Comparison of ENCODE assay signal across 9 cellular contexts in the genomic region with DNA sequence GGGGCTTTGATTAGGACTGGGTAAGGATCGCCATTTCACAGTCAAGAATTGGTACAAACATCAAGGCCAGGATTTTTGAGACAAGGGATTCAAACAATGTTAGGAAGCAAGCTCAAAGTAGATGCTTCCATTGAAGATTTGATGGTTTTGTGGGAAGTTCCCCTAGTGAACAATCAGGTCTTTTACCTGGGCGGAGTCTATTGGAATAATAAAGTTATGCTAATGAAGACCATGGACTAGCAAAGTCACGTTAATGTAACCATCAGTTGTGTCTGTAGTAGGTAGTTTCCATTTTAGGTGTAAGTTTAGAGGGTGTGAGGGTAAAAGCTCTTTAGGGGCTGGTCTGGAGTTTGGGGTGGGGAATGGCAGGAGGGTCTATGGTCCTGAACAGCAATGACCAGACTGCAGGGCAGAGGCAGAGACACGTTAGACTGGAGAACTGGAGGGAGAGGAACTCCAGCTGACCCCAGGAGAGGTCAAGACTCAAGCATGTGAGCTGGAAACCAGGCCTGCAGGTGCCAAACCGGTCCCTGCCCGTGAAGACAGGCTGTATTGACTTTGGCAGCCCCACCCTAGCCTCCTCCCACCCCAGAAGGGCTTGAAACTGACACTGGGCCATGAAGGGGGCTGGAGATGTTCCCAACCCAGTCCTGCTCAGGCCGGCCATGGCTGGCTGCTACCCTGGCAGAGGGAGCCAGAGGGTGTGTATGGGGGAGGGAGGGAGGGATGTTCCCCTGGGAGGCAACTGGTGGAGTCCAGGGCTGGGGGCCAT. TPM values are rescaled to one million over a fixed set of nuclear protein-coding genes. Genes with fewer than 3 reads are reported as not detected.
DNase-seq lines count a peak whose midpoint lies in the region; ATAC-seq and TF ChIP-seq lines count a peak whose summit lies in the region.
"Had no signal": no experiment of that assay in that cellular context is flagged by ENCODE, and none has a peak within 500 bp of the region (broad histone marks: within the 10 kb centered on the region; RNA-seq: fewer than 3 reads in every experiment).

No MANE protein-coding gene starts in this region.

- H3K36me3 Mint-ChIP-seq in mesothelial cell of epicardium: no peaks in the 10 kb centered on the region
- no peaks in the 10 kb centered on the region for H3K36me3 Mint-ChIP-seq in CD8-positive, alpha-beta T cell

- H3K27me3 Mint-ChIP-seq in mesothelial cell of epicardium (ENCODE audit: low read depth): no peaks in the 10 kb centered on the region
- peaks cover 4% of the 10 kb centered on the region for H3K27me3 Mint-ChIP-seq in CD8-positive, alpha-beta T cell (ENCODE audit: low read depth)

- TF ChIP-seq CTCF in 22Rv1 (IDR thresholded peaks at IDR 0.05) (no peak), HEK293 (tag by site-specific recombination; IDR thresholded peaks at IDR 0.05) (no peak), mesothelial cell of epicardium (IDR thresholded peaks at IDR 0.05; ENCODE audit: unreplicated experiment) (no peak)
- no peak for TF ChIP-seq CTCF in CD8-positive, alpha-beta T cell (IDR thresholded peaks at IDR 0.05)

- POLR2A ChIA-PET in HEK293 (lab: Yijun Ruan, JAX): no interaction called here
- POLR2A ChIA-PET in CD8-positive, alpha-beta T cell (lab: Charles Lee): no interaction called here

- ATAC-seq in CD8-positive, alpha-beta T cell: no peak

- no peaks in the 10 kb centered on the region for H3K9me3 ChIP-seq in HEK293 (ENCODE audit: control insufficient read depth, insufficient read depth, low read depth, low read length)
- H3K9me3 ChIP-seq in CD8-positive, alpha-beta T cell (ENCODE audit: low read length): no peaks in the 10 kb centered on the region

- DNase-seq in mesothelial cell of epicardium (ENCODE audit: low spot score in 2 of 2, unreplicated experiment in 2 of 2) (no peak), H4 (ENCODE audit: low spot score) (no peak), DMS114 treated with DMSO at 0.1 percent for 48 hours (lab: John Stamatoyannopoulos, UW; ENCODE audit: unreplicated experiment) (no peak)
- no peak for DNase-seq in CD8-positive, alpha-beta T cell
- DNase-seq in activated naive CD4-positive, alpha-beta T cell (lab: John Stamatoyannopoulos, UW): no peak

- intact Hi-C loops in CD8-positive, alpha-beta T cell (cut with DNase I, micrococcal nuclease): no loop called here

- no peaks in the 10 kb centered on the region for H3K36me3 ChIP-seq in HEK293 (ENCODE audit: control insufficient read depth in 2 of 2, insufficient read depth in 1 of 2, low read length in 2 of 2)
- H3K36me3 ChIP-seq in CD8-positive, alpha-beta T cell (ENCODE audit: insufficient read depth, low read length): no peaks in the 10 kb centered on the region

- no peaks in the 10 kb centered on the region; the same call in 1 of the 2 replicates for H3K4me1 ChIP-seq in HEK293 (ENCODE audit: control insufficient read depth, insufficient read depth, low read length)
- no peaks in the 10 kb centered on the region for H3K4me1 ChIP-seq in CD8-positive, alpha-beta T cell (ENCODE audit: insufficient read depth, low read length)

- H3K4me3 ChIP-seq in HEK293 (ENCODE audit: low read depth, low read length): no peak overlapping the region
- no peak overlapping the region for H3K4me3 ChIP-seq in CD8-positive, alpha-beta T cell (ENCODE audit: low read depth, low read length)
- H3K4me3 ChIP-seq: smooth muscle cell had no signal

- no peak overlapping the region for H3K4me3 Mint-ChIP-seq in mesothelial cell of epicardium
- H3K4me3 Mint-ChIP-seq in CD8-positive, alpha-beta T cell: no peak overlapping the region

- CTCF ChIA-PET in HEK293 (lab: Yijun Ruan, JAX): no interaction called here
- CTCF ChIA-PET in CD8-positive, alpha-beta T cell (lab: Charles Lee): no interaction called here

- H3K27ac Mint-ChIP-seq in mesothelial cell of epicardium: peak overlapping the region; percentile 79
- no peak overlapping the region for H3K27ac Mint-ChIP-seq in CD8-positive, alpha-beta T cell

- no peaks in the 10 kb centered on the region for H3K9me3 Mint-ChIP-seq in mesothelial cell of epicardium
- H3K9me3 Mint-ChIP-seq in CD8-positive, alpha-beta T cell: no peaks in the 10 kb centered on the region

- peaks cover 34% of the 10 kb centered on the region for H3K4me1 Mint-ChIP-seq in mesothelial cell of epicardium
- no peaks in the 10 kb centered on the region for H3K4me1 Mint-ChIP-seq in CD8-positive, alpha-beta T cell (ENCODE audit: low read depth)

- H3K27me3 ChIP-seq in CD8-positive, alpha-beta T cell (ENCODE audit: insufficient read depth, low read length): no peaks in the 10 kb centered on the region

- H3K27ac ChIP-seq in 22Rv1: peak overlapping the region; percentile 59
- no peak overlapping the region for H3K27ac ChIP-seq in HEK293 (ENCODE audit: extremely low read depth, low read depth, low read length)
- H3K27ac ChIP-seq in angular gyrus (ENCODE audit: low read depth, low read length): peak overlapping the region; percentile 96
- no peak overlapping the region for H3K27ac ChIP-seq in CD8-positive, alpha-beta T cell (ENCODE audit: low read depth, low read length)

TF ChIP-seq in HEK293, 187 proteins besides CTCF, POLR2A, EP300 and RAD21:
- TF ChIP-seq ZNF501 (tag by site-specific recombination; IDR thresholded peaks at IDR 0.05) (no peak), ZFP3 (tag by site-specific recombination; IDR thresholded peaks at IDR 0.05; ENCODE audit: low read depth) (no peak), ZBTB11 (tag by site-specific recombination; conservative IDR thresholded peaks at IDR 0.05; ENCODE audit: low read depth) (no peak), KLF1 (tag by site-specific recombination; IDR thresholded peaks at IDR 0.05) (peak; percentile 95), ZNF658 (tag by site-specific recombination; IDR thresholded peaks at IDR 0.05) (no peak), ZNF585B (tag by site-specific recombination; IDR thresholded peaks at IDR 0.05) (no peak), ZNF561 (tag by site-specific recombination; IDR thresholded peaks at IDR 0.05; ENCODE audit: borderline replicate concordance) (no peak), ZNF146 (tag by site-specific recombination; IDR thresholded peaks at IDR 0.05) (no peak), ZNF350 (tag by site-specific recombination; IDR thresholded peaks at IDR 0.05) (no peak), INSM2 (tag by site-specific recombination; IDR thresholded peaks at IDR 0.05) (no peak), ZNF274 (IDR thresholded peaks at IDR 0.05; ENCODE audit: low read length) (no peak), ZNF274 (tag by site-specific recombination; IDR thresholded peaks at IDR 0.05; ENCODE audit: borderline replicate concordance) (no peak)
- TF ChIP-seq, protein P1, sequence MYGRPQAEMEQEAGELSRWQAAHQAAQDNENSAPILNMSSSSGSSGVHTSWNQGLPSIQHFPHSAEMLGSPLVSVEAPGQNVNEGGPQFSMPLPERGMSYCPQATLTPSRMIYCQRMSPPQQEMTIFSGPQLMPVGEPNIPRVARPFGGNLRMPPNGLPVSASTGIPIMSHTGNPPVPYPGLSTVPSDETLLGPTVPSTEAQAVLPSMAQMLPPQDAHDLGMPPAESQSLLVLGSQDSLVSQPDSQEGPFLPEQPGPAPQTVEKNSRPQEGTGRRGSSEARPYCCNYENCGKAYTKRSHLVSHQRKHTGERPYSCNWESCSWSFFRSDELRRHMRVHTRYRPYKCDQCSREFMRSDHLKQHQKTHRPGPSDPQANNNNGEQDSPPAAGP (tag by site-specific recombination; IDR thresholded peaks at IDR 0.05): 0 out of 2 replicates have a peak, but pooled peaks have one; percentile 33
TF ChIP-seq in HEK293: peak in this region for 2.

RNA-seq across cellular contexts. Expression of gene GPR37L1, which starts 36.0 kb away (rescaled TPM):
- 0.07 to 0.11 TPM (median 0.09 TPM) in 3 replicates for total RNA-seq in mesothelial cell of epicardium
- total RNA-seq in CD8-positive, alpha-beta T cell: not detected
- total RNA-seq in H4 (2014; rRNA removed; shearing (Covaris generic)): 0.02 TPM in 1 of 2 replicates, not detected in the other
- total RNA-seq: smooth muscle cell had no signal

RNA-seq across cellular contexts. Expression of gene ARL8A, which starts 57.8 kb away (rescaled TPM):
- total RNA-seq in mesothelial cell of epicardium: 73.9 to 79.6 TPM (median 74.4 TPM) in 3 replicates
- 10 to 100 TPM; 58.4 to 64.2 TPM for total RNA-seq in CD8-positive, alpha-beta T cell
- total RNA-seq in H4 (2014; rRNA removed; shearing (Covaris generic)): 19.4 and 21.6 TPM in 2 replicates

Comparison
In these comparisons a context has a peak if more than half of its experiments do, and no peak if none do; other contexts are left out.
1. H3K27ac ChIP-seq: peak in 22Rv1 (single experiment) and angular gyrus (single experiment); none in HEK293 (single experiment) and CD8-positive, alpha-beta T cell (single experiment).